In the genomic region with DNA sequence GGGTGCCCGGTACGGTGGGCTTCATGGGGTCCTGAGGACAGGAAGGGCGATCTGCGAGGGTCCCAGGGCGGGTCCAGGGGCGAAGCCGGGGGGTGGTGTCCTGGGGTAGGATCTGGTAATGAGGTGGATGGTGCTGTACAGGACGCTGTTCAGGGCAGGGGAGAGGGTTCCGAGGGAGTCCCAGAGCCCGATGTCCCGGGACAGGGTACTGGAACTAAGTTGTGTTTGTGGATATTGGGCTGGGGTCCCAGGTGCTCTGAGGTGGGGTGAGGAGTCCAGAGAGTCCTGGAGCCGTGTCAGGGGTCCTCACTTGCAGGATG, we compare ENCODE assay signal across 8 cellular contexts. TPM values are rescaled to one million over a fixed set of nuclear protein-coding genes. Genes with fewer than 3 reads are reported as not detected.
DNase-seq lines count a peak whose midpoint lies in the region; ATAC-seq lines count a peak whose summit lies in the region.

No MANE protein-coding gene starts in this region.

- peaks cover 48% of the 10 kb centered on the region for H3K4me1 Mint-ChIP-seq in dendritic cell treated with granulocyte-macrophage colony-stimulating factor and Interleukin-4, amounts not matched to agents 40 ng/mL and 50 ng/mL, for 4 days (ENCODE audit: low read depth)
- H3K4me1 Mint-ChIP-seq in naive thymus-derived CD8-positive, alpha-beta T cell, result peaks cover 28 to 52% (median 49%) of the 10 kb centered on the region in 4 donors

- H3K4me3 ChIP-seq in HUES64 (ENCODE audit: low read length), result peak overlapping the region; percentile 75

- peak overlapping the region; percentile 86 for H3K27ac Mint-ChIP-seq in dendritic cell treated with granulocyte-macrophage colony-stimulating factor and Interleukin-4, amounts not matched to agents 40 ng/mL and 50 ng/mL, for 4 days
- peak overlapping the region; percentile 88 to 97 (median 94) for H3K27ac Mint-ChIP-seq in naive thymus-derived CD8-positive, alpha-beta T cell

- ATAC-seq in GM19351 (IDR thresholded peaks at IDR 0.05; ENCODE audit: unreplicated experiment) (peak; percentile 12), GM21390 (IDR thresholded peaks at IDR 0.05; ENCODE audit: unreplicated experiment) (no peak)
- ATAC-seq in naive thymus-derived CD8-positive, alpha-beta T cell, result peak in 1 of 2 donors; percentile 10

- intact Hi-C loops in dendritic cell treated with granulocyte-macrophage colony-stimulating factor and Interleukin-4, amounts not matched to agents 40 ng/mL and 50 ng/mL, for 4 days (cut with micrococcal nuclease), result no loop called here

- DNase-seq in naive thymus-derived CD8-positive, alpha-beta T cell, result peak in 1 of 10 donors; percentile 58
- no peak for DNase-seq in cortex of kidney (lab: John Stamatoyannopoulos, UW)
- no peak for DNase-seq in occipital lobe (lab: John Stamatoyannopoulos, UW)
- DNase-seq in foreskin melanocyte, result no peak

- H3K36me3 ChIP-seq in HUES64 (ENCODE audit: insufficient read depth, low read length), result peaks cover 25% of the 10 kb centered on the region

- POLR2A ChIA-PET in naive thymus-derived CD8-positive, alpha-beta T cell (lab: Charles Lee), result interaction anchor here (1.0 to 4.3 kb wide), 9 partner anchors 8 to 1551 kb away, joined by 3 to 78 read pairs (median 4); a partner anchor contains a TSS

- H3K27me3 Mint-ChIP-seq in dendritic cell treated with granulocyte-macrophage colony-stimulating factor and Interleukin-4, amounts not matched to agents 40 ng/mL and 50 ng/mL, for 4 days, result peaks cover 4% of the 10 kb centered on the region
- H3K27me3 Mint-ChIP-seq in naive thymus-derived CD8-positive, alpha-beta T cell, result no peaks in the 10 kb centered on the region

- H3K9ac ChIP-seq in HUES64 (ENCODE audit: low read depth, low read length), result peak overlapping the region; percentile 91

- H3K9me3 ChIP-seq in HUES64 (ENCODE audit: insufficient read depth, low read depth, low read length), result peaks cover 9% of the 10 kb centered on the region

- H3K9me3 Mint-ChIP-seq in dendritic cell treated with granulocyte-macrophage colony-stimulating factor and Interleukin-4, amounts not matched to agents 40 ng/mL and 50 ng/mL, for 4 days, result peaks cover 14% of the 10 kb centered on the region
- H3K9me3 Mint-ChIP-seq in naive thymus-derived CD8-positive, alpha-beta T cell, result peaks cover 0 to 4% (median 0%) of the 10 kb centered on the region in 9 donors

- peaks cover 14% of the 10 kb centered on the region for H3K4me1 ChIP-seq in HUES64 (ENCODE audit: insufficient read depth, low read length)

- H3K27me3 ChIP-seq in HUES64 (ENCODE audit: insufficient read depth, low read length), result peaks cover 17% of the 10 kb centered on the region

- H3K36me3 Mint-ChIP-seq in dendritic cell treated with granulocyte-macrophage colony-stimulating factor and Interleukin-4, amounts not matched to agents 40 ng/mL and 50 ng/mL, for 4 days (ENCODE audit: low read depth), result peaks cover 57% of the 10 kb centered on the region
- peaks cover 0 to 19% (median 0%) of the 10 kb centered on the region in 3 donors for H3K36me3 Mint-ChIP-seq in naive thymus-derived CD8-positive, alpha-beta T cell

- H3K27ac ChIP-seq in HUES64 (ENCODE audit: low read depth, low read length), result peak overlapping the region; percentile 15; the same call in 1 of the 2 replicates

- peak overlapping the region; percentile 98 for H3K4me3 Mint-ChIP-seq in dendritic cell treated with granulocyte-macrophage colony-stimulating factor and Interleukin-4, amounts not matched to agents 40 ng/mL and 50 ng/mL, for 4 days
- peak overlapping the region; percentile 88 to 97 (median 95) for H3K4me3 Mint-ChIP-seq in naive thymus-derived CD8-positive, alpha-beta T cell

- WGBS in HUES64, result 4% methylated on average over 12 of the region's 12 CpGs

RNA-seq across cellular contexts. Expression of a gene that starts 0.4 kb away (rescaled TPM):
- 15.3 TPM for polyA plus RNA-seq in HUES64 (2013, experiment 1 of 2)
- polyA plus RNA-seq in HUES64 (2013, experiment 2 of 2), result 16.1 TPM
- total RNA-seq in naive thymus-derived CD8-positive, alpha-beta T cell, result 100 to 1,000 TPM in 1 of 2 experiments, 10 to 100 TPM in 1; 92.9 to 103 TPM
- 10 to 100 TPM in 2 of 3 donors, 1 to 10 TPM in 1; 8.6 to 14.5 (median 12.3) TPM for polyA plus RNA-seq in naive thymus-derived CD8-positive, alpha-beta T cell
- total RNA-seq in occipital lobe, result 49.3 TPM

RNA-seq across cellular contexts. Expression of a gene that starts 15.5 kb away (rescaled TPM):
- 0.50 TPM for polyA plus RNA-seq in HUES64 (2013, experiment 1 of 2)
- polyA plus RNA-seq in HUES64 (2013, experiment 2 of 2), result 0.25 TPM
- 1 to 10 TPM in 1 of 2 experiments, under 1 TPM in 1; 0.47 to 1.3 TPM for total RNA-seq in naive thymus-derived CD8-positive, alpha-beta T cell
- polyA plus RNA-seq in naive thymus-derived CD8-positive, alpha-beta T cell, result under 1 TPM; 0.16 to 0.53 (median 0.32) TPM
- total RNA-seq in occipital lobe, result 4.2 TPM

RNA-seq across cellular contexts. Expression of a gene that starts 19.4 kb away (rescaled TPM):
- 18.3 TPM for polyA plus RNA-seq in HUES64 (2013, experiment 1 of 2)
- 18.3 TPM for polyA plus RNA-seq in HUES64 (2013, experiment 2 of 2)
- 10 to 100 TPM; 68.5 to 70.5 TPM for total RNA-seq in naive thymus-derived CD8-positive, alpha-beta T cell
- 10 to 100 TPM; 31.7 to 55.5 (median 41.1) TPM for polyA plus RNA-seq in naive thymus-derived CD8-positive, alpha-beta T cell
- total RNA-seq in occipital lobe, result 21.8 TPM

RNA-seq across cellular contexts. Expression of a gene that starts 32.4 kb away (rescaled TPM):
- 0.35 TPM for polyA plus RNA-seq in HUES64 (2013, experiment 1 of 2)
- 0.57 TPM for polyA plus RNA-seq in HUES64 (2013, experiment 2 of 2)
- total RNA-seq in naive thymus-derived CD8-positive, alpha-beta T cell, result 1 to 10 TPM; 2.7 to 4.5 TPM
- 1 to 10 TPM in 1 of 3 donors, under 1 TPM in 2; 0.25 to 1.1 (median 0.74) TPM for polyA plus RNA-seq in naive thymus-derived CD8-positive, alpha-beta T cell
- not detected for total RNA-seq in occipital lobe

RNA-seq across cellular contexts. Expression of a gene that starts 49.8 kb away (rescaled TPM):
- 0.20 TPM for polyA plus RNA-seq in HUES64 (2013, experiment 1 of 2)
- polyA plus RNA-seq in HUES64 (2013, experiment 2 of 2), result 0.38 TPM
- total RNA-seq in naive thymus-derived CD8-positive, alpha-beta T cell, result 1 to 10 TPM in 1 of 2 experiments, under 1 TPM in 1; 0.69 to 1.3 TPM
- 1 to 10 TPM in 2 of 3 donors, under 1 TPM in 1; 0.99 to 1.4 (median 1.2) TPM for polyA plus RNA-seq in naive thymus-derived CD8-positive, alpha-beta T cell
- 1.4 TPM for total RNA-seq in occipital lobe
